In genomic region chr13:114315074-114315785, GRCh38 we compare ENCODE assay signal across 8 cellular contexts. TPM values are rescaled to one million over a fixed set of nuclear protein-coding genes. Genes with fewer than 3 reads are reported as not detected.
DNase-seq lines count a peak whose midpoint lies in the region; ATAC-seq, FAIRE-seq and TF ChIP-seq lines count a peak whose summit lies in the region.

No MANE protein-coding gene starts in this region.

- H3K9me3 ChIP-seq in SK-N-SH = no peaks in the 10 kb centered on the region
- no peaks in the 10 kb centered on the region for H3K9me3 ChIP-seq in PC-3 (ENCODE audit: low read length)
- H3K9me3 ChIP-seq in endothelial cell of umbilical vein (replicated peaks; ENCODE audit: control insufficient read depth, insufficient read depth, low read length) = no peaks in the 10 kb centered on the region
- H3K9me3 ChIP-seq in prostate gland = no peaks in the 10 kb centered on the region

- no peak for TF ChIP-seq EP300 in SK-N-SH (IDR thresholded peaks at IDR 0.05; ENCODE audit: borderline replicate concordance in 1 of 2, low read depth in 1 of 2, low read length in 1 of 2)

- TF ChIP-seq CTCF in SK-N-SH (IDR thresholded peaks at IDR 0.05) (no peak), PC-3 (conservative IDR thresholded peaks at IDR 0.05; ENCODE audit: low read depth, low read length) (no peak), endothelial cell of umbilical vein (IDR thresholded peaks at IDR 0.05; ENCODE audit: extremely low read depth in 1 of 2, insufficient read depth in 1 of 2, low read depth in 1 of 2, low read length in 2 of 2) (no peak), prostate gland (IDR thresholded peaks at IDR 0.05) (no peak)

- H2AFZ ChIP-seq in SK-N-SH (ENCODE audit: low read depth) (peak overlapping the region; percentile 21; the same call in 1 of the 2 replicates), PC-3 (ENCODE audit: low read length) (peak overlapping the region; percentile 68), endothelial cell of umbilical vein (ENCODE audit: low read depth, low read length) (peak overlapping the region; percentile 29)

- POLR2A ChIA-PET in SK-N-SH (lab: Yijun Ruan, JAX) (no interaction called here), PC-3 (lab: Charles Lee; ENCODE audit: unreplicated experiment) (no interaction called here), endothelial cell of umbilical vein (lab: Charles Lee) (no interaction called here)

- FAIRE-seq in endothelial cell of umbilical vein (lab: Jason Lieb, UNC) = no peak

- H3F3A ChIP-seq in SK-N-SH (replicated peaks; ENCODE audit: insufficient read depth) = peaks cover 31% of the 10 kb centered on the region
- no peaks in the 10 kb centered on the region for H3F3A ChIP-seq in PC-3 (ENCODE audit: low read length, unreplicated experiment)

- TF ChIP-seq POLR2A in endothelial cell of umbilical vein (IDR thresholded peaks at IDR 0.05; ENCODE audit: low read depth, low read length) = no peak
- no peak for TF ChIP-seq POLR2A in prostate gland (IDR thresholded peaks at IDR 0.05)

- H3K27me3 ChIP-seq in SK-N-SH (ENCODE audit: insufficient read depth) (no peaks in the 10 kb centered on the region), PC-3 (ENCODE audit: low read length) (no peaks in the 10 kb centered on the region), endothelial cell of umbilical vein (ENCODE audit: control insufficient read depth in 2 of 2, insufficient read depth in 2 of 2, low read length in 2 of 2) (no peaks in the 10 kb centered on the region), prostate gland (replicated peaks; ENCODE audit: insufficient read depth) (no peaks in the 10 kb centered on the region)

- H3K4me1 ChIP-seq in SK-N-SH (ENCODE audit: control insufficient read depth in 1 of 2, insufficient read depth in 2 of 2, low read depth in 1 of 2, low read length in 1 of 2) (peaks cover 10 to 26% of the 10 kb centered on the region in 2 experiments; a peak in 3 of 4 replicates), PC-3 (ENCODE audit: insufficient read depth, low read length) (peaks cover 36% of the 10 kb centered on the region), endothelial cell of umbilical vein (ENCODE audit: control insufficient read depth, extremely low read depth, insufficient read depth, low read length) (peaks cover 23% of the 10 kb centered on the region), prostate gland (replicated peaks) (peaks cover 6% of the 10 kb centered on the region)

- peaks cover 0 to 8% of the 10 kb centered on the region in 2 experiments for H3K36me3 ChIP-seq in SK-N-SH (replicated peaks in 1 of 2; ENCODE audit: control insufficient read depth in 1 of 2, insufficient read depth in 2 of 2, low read length in 1 of 2)
- no peaks in the 10 kb centered on the region for H3K36me3 ChIP-seq in PC-3 (ENCODE audit: low read depth, low read length)
- no peaks in the 10 kb centered on the region for H3K36me3 ChIP-seq in endothelial cell of umbilical vein (ENCODE audit: control insufficient read depth in 2 of 2, extremely low read depth in 1 of 2, insufficient read depth in 2 of 2, low read length in 2 of 2)
- no peaks in the 10 kb centered on the region for H3K36me3 ChIP-seq in prostate gland

- no peak for DNase-seq in SK-N-SH
- DNase-seq in PC-3 = no peak
- peak; percentile 9 for DNase-seq in endothelial cell of umbilical vein (ENCODE audit: low read depth, low spot score)
- no peak for DNase-seq in prostate gland (ENCODE audit: low spot score)
- no peak for DNase-seq in retina
- no peak for DNase-seq in pons (ENCODE audit: low spot score)

- peaks cover 50% of the 10 kb centered on the region for H4K20me1 ChIP-seq in SK-N-SH (ENCODE audit: insufficient read depth)
- H4K20me1 ChIP-seq in PC-3 (ENCODE audit: low read length) = peaks cover 19% of the 10 kb centered on the region
- H4K20me1 ChIP-seq in endothelial cell of umbilical vein (replicated peaks; ENCODE audit: control insufficient read depth, extremely low read depth, insufficient read depth, low read length) = no peaks in the 10 kb centered on the region

- TSS peak; percentile 70 for BruUV-seq in PC-3 (replicated peaks; lab: Mats Ljungman, UMichigan)
- TSS peak; percentile 50 for BruUV-seq in endothelial cell of umbilical vein (replicated peaks; lab: Mats Ljungman, UMichigan)

- peak overlapping the region; percentile 92 for H3K9ac ChIP-seq in SK-N-SH
- H3K9ac ChIP-seq in PC-3 (ENCODE audit: low read length) = peak overlapping the region; percentile 78
- H3K9ac ChIP-seq in endothelial cell of umbilical vein (replicated peaks; ENCODE audit: extremely low read depth, insufficient read depth, low read length) = peak overlapping the region; percentile 83

- dilution Hi-C loops in endothelial cell of umbilical vein (cut with MboI; ENCODE audit: extremely low pct_ligation_motif_present, low sequenced_read_pairs) = no loop called here

- ATAC-seq in SK-N-SH treated with all-trans-retinoic acid at 6 μM for 48 hours (no peak), PC-3 (no peak), GM19455 (IDR thresholded peaks at IDR 0.05; ENCODE audit: unreplicated experiment) (no peak)

- H3K4me2 ChIP-seq in SK-N-SH (peak overlapping the region; percentile 95), PC-3 (ENCODE audit: low read length) (peak overlapping the region; percentile 98), endothelial cell of umbilical vein (ENCODE audit: insufficient read depth, low read length) (peak overlapping the region; percentile 96)

- 6% methylated on average over 7 of the region's 7 CpGs for WGBS in SK-N-SH (ENCODE audit: low lambda C conversion rate)
- WGBS in prostate gland = 13% methylated on average over 7 of the region's 7 CpGs

- H3K79me2 ChIP-seq in SK-N-SH (ENCODE audit: insufficient read depth) = peaks cover 56% of the 10 kb centered on the region
- H3K79me2 ChIP-seq in PC-3 (ENCODE audit: low read length) = peaks cover 61% of the 10 kb centered on the region
- H3K79me2 ChIP-seq in endothelial cell of umbilical vein (ENCODE audit: control insufficient read depth, insufficient read depth, low read length) = peaks cover 56% of the 10 kb centered on the region

- TF ChIP-seq RAD21 in SK-N-SH (IDR thresholded peaks at IDR 0.05; ENCODE audit: low read length) = no peak

- CTCF ChIA-PET in SK-N-SH (lab: Yijun Ruan, JAX) (interaction anchor here (1.1 kb wide), 1 partner anchor 23 kb away, joined by 3 read pairs; no protein-coding TSS in a partner anchor), PC-3 (lab: Charles Lee) (no interaction called here), endothelial cell of umbilical vein (lab: Charles Lee) (no interaction called here)

- H3K27ac ChIP-seq in SK-N-SH (ENCODE audit: low read depth in 2 of 2, low read length in 1 of 2) (peak overlapping the region; percentile 86 to 88), PC-3 (ENCODE audit: low read length) (no peak overlapping the region), endothelial cell of umbilical vein (ENCODE audit: insufficient read depth, low read depth, low read length) (no peak overlapping the region), prostate gland (peak overlapping the region; percentile 80 to 85)

- no peaks in the 10 kb centered on the region for H3K9me1 ChIP-seq in endothelial cell of umbilical vein (replicated peaks; ENCODE audit: control insufficient read depth, extremely low read depth, insufficient read depth, low read length)

- H3K4me3 ChIP-seq in SK-N-SH (ENCODE audit: low read depth in 2 of 2, low read length in 1 of 2) (peak overlapping the region; percentile 74 to 85), PC-3 (ENCODE audit: low read length) (peak overlapping the region; percentile 94), endothelial cell of umbilical vein (replicated peaks in 1 of 3; ENCODE audit: insufficient read depth in 1 of 3, low read depth in 1 of 3, low read length in 3 of 3) (peak overlapping the region; percentile 89 to 97 (median 89)), prostate gland (peak overlapping the region; percentile 68 to 88)

- no peaks in the 10 kb centered on the region for H3K9me2 ChIP-seq in SK-N-SH
- H3K9me2 ChIP-seq in PC-3 (replicated peaks; ENCODE audit: low read length) = no peaks in the 10 kb centered on the region

- intact Hi-C loops in PC-3 (cut with micrococcal nuclease) (loop anchor here (2.0 kb wide), 1 partner anchor 32 kb away; no protein-coding TSS in a partner anchor), endothelial cell of umbilical vein (cut with micrococcal nuclease) (no loop called here), prostate gland (cut with DNase I) (no loop called here)

TF ChIP-seq in SK-N-SH, 30 proteins besides CTCF, POLR2A, EP300 and RAD21 (continues in another document):
- TF ChIP-seq FOXM1 (IDR thresholded peaks at IDR 0.05; ENCODE audit: low read depth) = no peak

TF ChIP-seq in SK-N-SH treated with all-trans-retinoic acid at 6 μM for 48 hours, 23 proteins besides CTCF, POLR2A, EP300 and RAD21 (continues in another document):
- TF ChIP-seq OSR1 (CRISPR knock-in tag; IDR thresholded peaks at IDR 0.05) = no peak

RNA-seq across cellular contexts. Expression of gene CHAMP1, which starts 0.9 kb away (rescaled TPM):
- 25.9 and 28.6 TPM in 2 replicates for polyA plus RNA-seq in SK-N-SH (2012; rRNA removed)
- 29.3 and 29.4 TPM in 2 replicates for polyA plus RNA-seq in SK-N-SH (2012; cell fraction: cytosol; rRNA removed)
- 13.8 and 14.7 TPM in 2 replicates for polyA plus RNA-seq in SK-N-SH (2012; cell fraction: nucleus; rRNA removed)
- 8.3 and 10.6 TPM in 2 replicates for total RNA-seq in PC-3 (2014; rRNA removed)
- total RNA-seq in endothelial cell of umbilical vein = 21.2 and 24.1 TPM in 2 replicates
- 14.7 and 19.2 TPM in 2 replicates for polyA plus RNA-seq in endothelial cell of umbilical vein
- polyA plus RNA-seq in endothelial cell of umbilical vein (2011; cell fraction: cytosol; rRNA removed) = 17.8 and 19.8 TPM in 2 replicates
- polyA plus RNA-seq in endothelial cell of umbilical vein (2011; cell fraction: nucleus; rRNA removed) = 9.7 and 12.8 TPM in 2 replicates
- 13.9 and 20.2 TPM in 2 replicates for polyA plus RNA-seq in endothelial cell of umbilical vein (2012)
- polyA minus RNA-seq in endothelial cell of umbilical vein = 5.9 and 7.1 TPM in 2 replicates
- polyA minus RNA-seq in endothelial cell of umbilical vein (2011; cell fraction: cytosol; rRNA and poly(A)+ RNA removed) = 28.5 TPM
- 7.3 and 10.2 TPM in 2 replicates for polyA minus RNA-seq in endothelial cell of umbilical vein (2011; cell fraction: nucleus; rRNA and poly(A)+ RNA removed)
- total RNA-seq in prostate gland = 10 to 100 TPM; 23.0 to 56.3 TPM

RNA-seq across cellular contexts. Expression of gene UPF3A, which starts 33.8 kb away (rescaled TPM):
- polyA plus RNA-seq in SK-N-SH (2012; rRNA removed) = 63.2 and 74.4 TPM in 2 replicates
- polyA plus RNA-seq in SK-N-SH (2012; cell fraction: cytosol; rRNA removed) = 59.8 and 69.6 TPM in 2 replicates
- polyA plus RNA-seq in SK-N-SH (2012; cell fraction: nucleus; rRNA removed) = 154 and 180 TPM in 2 replicates
- total RNA-seq in PC-3 (2014; rRNA removed) = 17.4 and 18.1 TPM in 2 replicates
- 74.4 and 75.4 TPM in 2 replicates for total RNA-seq in endothelial cell of umbilical vein
- polyA plus RNA-seq in endothelial cell of umbilical vein = 35.2 and 37.2 TPM in 2 replicates
- polyA plus RNA-seq in endothelial cell of umbilical vein (2011; cell fraction: cytosol; rRNA removed) = 38.7 and 39.2 TPM in 2 replicates
- polyA plus RNA-seq in endothelial cell of umbilical vein (2011; cell fraction: nucleus; rRNA removed) = 111 and 145 TPM in 2 replicates
- 49.3 and 52.6 TPM in 2 replicates for polyA plus RNA-seq in endothelial cell of umbilical vein (2012)
- 21.2 and 26.4 TPM in 2 replicates for polyA minus RNA-seq in endothelial cell of umbilical vein
- polyA minus RNA-seq in endothelial cell of umbilical vein (2011; cell fraction: cytosol; rRNA and poly(A)+ RNA removed) = 19.4 TPM
- 32.5 and 34.1 TPM in 2 replicates for polyA minus RNA-seq in endothelial cell of umbilical vein (2011; cell fraction: nucleus; rRNA and poly(A)+ RNA removed)
- total RNA-seq in prostate gland = 10 to 100 TPM; 30.6 to 62.9 TPM

Comparison
In these comparisons a context has a peak if more than half of its experiments do, and no peak if none do; other contexts are left out.
1. H3K27ac ChIP-seq: peak in SK-N-SH (2 of 2) and prostate gland (2 of 2); none in PC-3 (single experiment) and endothelial cell of umbilical vein (single experiment).
2. Peak in every context shown above with its lines, with median percentiles within 50 percentile points of each other: H2AFZ ChIP-seq, H3K4me2 ChIP-seq, H3K4me3 ChIP-seq and H3K9ac ChIP-seq.